ENCODE assay signal across 33 cellular contexts in the genomic region with DNA sequence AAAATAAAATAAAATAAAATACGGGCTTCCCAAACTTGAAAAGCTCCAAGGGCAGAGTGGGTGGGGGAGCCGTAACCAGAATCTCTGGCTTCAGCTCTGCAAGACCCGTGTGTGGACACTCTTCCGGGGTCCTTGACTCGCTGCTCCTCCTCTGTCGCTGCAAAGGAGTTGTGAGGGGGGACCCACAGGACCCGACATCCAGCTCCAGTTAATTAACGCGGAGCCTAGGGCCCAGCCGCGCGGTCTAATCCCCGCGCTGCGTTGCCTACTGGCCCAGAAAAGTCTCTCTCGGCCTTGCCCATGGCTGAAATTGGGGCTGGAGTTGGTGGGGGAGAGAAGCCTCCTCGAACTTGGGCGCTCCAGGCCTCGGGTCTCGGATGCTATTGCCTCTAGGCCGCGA. TPM values are rescaled to one million over a fixed set of nuclear protein-coding genes. Genes with fewer than 3 reads are reported as not detected.
A peak's percentile ranks its signal among the peaks of the same experiment; 100 is the strongest.
DNase-seq lines count a peak whose midpoint lies in the region; ATAC-seq and TF ChIP-seq lines count a peak whose summit lies in the region.
"Had no signal": no experiment of that assay in that cellular context is flagged by ENCODE, and none has a peak within 500 bp of the region (broad histone marks: within the 10 kb centered on the region; RNA-seq: fewer than 3 reads in every experiment).

No MANE protein-coding gene starts in this region.

- TF ChIP-seq EP300 in esophagus muscularis mucosa (IDR thresholded peaks at IDR 0.05): no peak

- ATAC-seq in right lobe of liver: no peak
- ATAC-seq: esophagus mucosa; stimulated activated naive CD8-positive, alpha-beta T cell treated with anti-CD3 and anti-CD28 coated beads, Interleukin-15, amount 100 ng/mL, for 72 hours had no signal

- H3K4me2 ChIP-seq in BLaER1: no peak overlapping the region

- H3K4me3 ChIP-seq in BLaER1 (peak overlapping the region; percentile 26; the same call in 1 of the 2 replicates), HUES6 (ENCODE audit: low read depth, low read length) (peak overlapping the region; percentile 67), esophagus muscularis mucosa (no peak overlapping the region), right lobe of liver (no peak overlapping the region)
- H3K4me3 ChIP-seq: colonic mucosa, SK-N-MC had no signal

- WGBS in esophagus muscularis mucosa: 39% methylated on average over 22 of the region's 22 CpGs
- 5% methylated on average over 5 of the region's 22 CpGs for WGBS in right lobe of liver (ENCODE audit: insufficient coverage, low coverage, low lambda C conversion rate, missing lambda C conversion rate)

- no peaks in the 10 kb centered on the region for H3K36me3 Mint-ChIP-seq in nephron (ENCODE audit: low read depth)
- H3K36me3 Mint-ChIP-seq: activated naive CD8-positive, alpha-beta T cell treated with anti-CD3 and anti-CD28 coated beads, Interleukin-2, amount 10 ng/mL, durations not matched to agents 7 days and 5 days; IgD-negative memory B cell; immature natural killer cell had no signal

- no peaks in the 10 kb centered on the region for H3K9me3 Mint-ChIP-seq in nephron
- H3K9me3 Mint-ChIP-seq: activated B cell treated with CpG ODN at 0.5 μM for 24 hours; activated CD4-positive, alpha-beta T cell treated with anti-CD3 and anti-CD28 coated beads, Interleukin-2, amount 10 ng/mL, durations not matched to agents 7 days and 5 days; activated naive CD8-positive, alpha-beta T cell treated with anti-CD3 and anti-CD28 coated beads, Interleukin-2, amount 10 ng/mL, durations not matched to agents 7 days and 5 days; CD4-positive, alpha-beta T cell; HFFc6; IgD-negative memory B cell; neural crest cell; stimulated activated naive CD8-positive, alpha-beta T cell treated with anti-CD3 and anti-CD28 coated beads, Interleukin-15, amount 100 ng/mL, for 72 hours had no signal

- intact Hi-C loops in esophagus muscularis mucosa (cut with DNase I): no loop called here
- intact Hi-C loops in right lobe of liver (cut with DNase I): no loop called here

- H3K27me3 Mint-ChIP-seq in nephron (ENCODE audit: low read depth): peaks cover 98% of the 10 kb centered on the region

- no peak overlapping the region for H3K27ac Mint-ChIP-seq in nephron
- H3K27ac Mint-ChIP-seq: activated B cell treated with CpG ODN at 0.5 μM for 24 hours; CD4-positive, alpha-beta T cell; HFFc6; IgD-negative memory B cell; immature natural killer cell had no signal

- TF ChIP-seq POLR2A in esophagus muscularis mucosa (IDR thresholded peaks at IDR 0.05; ENCODE audit: low read depth) (no peak), right lobe of liver (IDR thresholded peaks at IDR 0.05) (no peak)

- peaks cover 13% of the 10 kb centered on the region; the same call in 1 of the 2 replicates for H4K20me1 ChIP-seq in BLaER1

- peaks cover 52% of the 10 kb centered on the region for H3K9me3 ChIP-seq in BLaER1
- H3K9me3 ChIP-seq in HUES6 (ENCODE audit: control insufficient read depth, insufficient read depth, low read depth, low read length): no peaks in the 10 kb centered on the region
- no peaks in the 10 kb centered on the region for H3K9me3 ChIP-seq in esophagus muscularis mucosa
- H3K9me3 ChIP-seq in right lobe of liver: no peaks in the 10 kb centered on the region
- H3K9me3 ChIP-seq: ascending aorta, colonic mucosa, right atrium auricular region, vagina had no signal

- peak; percentile 78 for DNase-seq in esophagus muscularis mucosa (ENCODE audit: extremely low spot score)
- no peak for DNase-seq in NCI-H1694 treated with DMSO at 0.1 percent for 48 hours (lab: John Stamatoyannopoulos, UW)
- DNase-seq in activated CD4-positive, alpha-beta T cell treated with anti-CD3 and anti-CD28 coated beads, Interleukin-2, amount 50 U/mL, for 1 hour: no peak
- DNase-seq in right lobe of liver: no peak
- no peak for DNase-seq in anterior cingulate cortex (lab: John Stamatoyannopoulos, UW)
- DNase-seq: activated B cell treated with CpG ODN at 0.5 μM for 24 hours; activated CD4-positive, alpha-beta T cell treated with anti-CD3 and anti-CD28 coated beads, Interleukin-2, amount 10 ng/mL, durations not matched to agents 7 days and 5 days; activated effector memory CD4-positive, alpha-beta T cell treated with Interleukin-2 at 50 U/mL for 16 hours; activated naive CD8-positive, alpha-beta T cell treated with anti-CD3 and anti-CD28 coated beads, Interleukin-2, amount 10 ng/mL, durations not matched to agents 7 days and 5 days; activated T-cell treated with anti-CD3 and anti-CD28 coated beads, Interleukin-2, amount 50 U/mL, for 1 hour; CD4-positive, alpha-beta T cell; colonic mucosa; foreskin fibroblast; head of caudate nucleus; HFFc6; immature natural killer cell; left cardiac atrium; NCI-H146; NCI-H2107; NCI-H446 treated with DMSO at 0.1 percent for 48 hours; stimulated activated CD8-positive, alpha-beta memory T cell treated with anti-CD3 and anti-CD28 coated beads, Interleukin-4, amount 100 ng/mL, for 48 hours; stimulated activated naive CD8-positive, alpha-beta T cell treated with anti-CD3 and anti-CD28 coated beads, Interleukin-15, amount 100 ng/mL, for 72 hours; T-helper 1 cell had no signal

- H3K27ac ChIP-seq in BLaER1 (no peak overlapping the region), HUES6 (ENCODE audit: low read depth, low read length) (no peak overlapping the region), esophagus muscularis mucosa (replicated peaks in 1 of 4) (no peak overlapping the region), right lobe of liver (no peak overlapping the region)
- H3K27ac ChIP-seq: ascending aorta, colonic mucosa, right atrium auricular region, SK-N-MC, vagina had no signal

- TF ChIP-seq CTCF in esophagus muscularis mucosa (IDR thresholded peaks at IDR 0.05): no peak
- TF ChIP-seq CTCF in nephron (IDR thresholded peaks at IDR 0.05; ENCODE audit: unreplicated experiment in 3 of 3): no peak
- TF ChIP-seq CTCF in right lobe of liver (IDR thresholded peaks at IDR 0.05): no peak

- H3K9ac ChIP-seq in BLaER1 (no peak overlapping the region), HUES6 (ENCODE audit: low read length) (no peak overlapping the region)

- peaks cover 42% of the 10 kb centered on the region for H3K4me1 Mint-ChIP-seq in nephron
- H3K4me1 Mint-ChIP-seq: immature natural killer cell had no signal

- H3K27me3 ChIP-seq in BLaER1 (peaks cover 83% of the 10 kb centered on the region), HUES6 (ENCODE audit: control insufficient read depth, insufficient read depth, low read length) (peaks cover 99% of the 10 kb centered on the region), esophagus muscularis mucosa (peaks cover 7 to 82% (median 69%) of the 10 kb centered on the region in 4 donors), right lobe of liver (peaks cover 21 to 57% of the 10 kb centered on the region in 2 donors)

- H3K4me1 ChIP-seq in BLaER1: no peaks in the 10 kb centered on the region
- H3K4me1 ChIP-seq in HUES6 (ENCODE audit: control insufficient read depth, insufficient read depth, low read length): peaks cover 48% of the 10 kb centered on the region
- peaks cover 38 to 52% (median 47%) of the 10 kb centered on the region in 4 donors for H3K4me1 ChIP-seq in esophagus muscularis mucosa
- peaks cover 0 to 33% (median 3%) of the 10 kb centered on the region in 4 donors for H3K4me1 ChIP-seq in right lobe of liver

- H3K4me3 Mint-ChIP-seq in nephron: peak overlapping the region; percentile 73 to 80 (median 77)
- H3K4me3 Mint-ChIP-seq: activated B cell treated with CpG ODN at 0.5 μM for 24 hours; activated CD4-positive, alpha-beta T cell treated with anti-CD3 and anti-CD28 coated beads, Interleukin-2, amount 10 ng/mL, durations not matched to agents 7 days and 5 days; CD4-positive, alpha-beta T cell; HFFc6; immature natural killer cell had no signal

- H3K36me3 ChIP-seq in BLaER1: 0 out of 2 replicates have a peak, but pooled peaks cover 10% of the 10 kb centered on the region
- no peaks in the 10 kb centered on the region for H3K36me3 ChIP-seq in HUES6 (ENCODE audit: control insufficient read depth, insufficient read depth, low read length)
- H3K36me3 ChIP-seq in esophagus muscularis mucosa: no peaks in the 10 kb centered on the region
- H3K36me3 ChIP-seq in right lobe of liver: no peaks in the 10 kb centered on the region
- H3K36me3 ChIP-seq: ascending aorta, colonic mucosa, right atrium auricular region, vagina had no signal

RNA-seq across cellular contexts. Expression of a gene that starts 1.8 kb away (rescaled TPM):
- total RNA-seq in esophagus muscularis mucosa (under 1 TPM in 3 of 4 donors, not detected in 1; 0.32 to 0.98 (median 0.33) TPM), right lobe of liver (under 1 TPM in 1 of 6 experiments, not detected in 5; 0.14 TPM)
- total RNA-seq: activated B cell treated with CpG ODN at 0.5 μM for 24 hours; activated CD4-positive, alpha-beta T cell treated with anti-CD3 and anti-CD28 coated beads, Interleukin-2, amount 10 ng/mL, durations not matched to agents 7 days and 5 days; activated naive CD8-positive, alpha-beta T cell treated with anti-CD3 and anti-CD28 coated beads, Interleukin-2, amount 10 ng/mL, durations not matched to agents 7 days and 5 days; CD4-positive, alpha-beta T cell; HFFc6; neural crest cell; right atrium auricular region; vagina had no signal

Comparison
In these comparisons a context has a peak if more than half of its experiments do, and no peak if none do; other contexts are left out.
1. H3K4me3 ChIP-seq: peak in BLaER1 (single experiment) and HUES6 (single experiment); none in esophagus muscularis mucosa (0 of 4) and right lobe of liver (0 of 3).